ENCODE assay signal across 25 cellular contexts in the genomic region with DNA sequence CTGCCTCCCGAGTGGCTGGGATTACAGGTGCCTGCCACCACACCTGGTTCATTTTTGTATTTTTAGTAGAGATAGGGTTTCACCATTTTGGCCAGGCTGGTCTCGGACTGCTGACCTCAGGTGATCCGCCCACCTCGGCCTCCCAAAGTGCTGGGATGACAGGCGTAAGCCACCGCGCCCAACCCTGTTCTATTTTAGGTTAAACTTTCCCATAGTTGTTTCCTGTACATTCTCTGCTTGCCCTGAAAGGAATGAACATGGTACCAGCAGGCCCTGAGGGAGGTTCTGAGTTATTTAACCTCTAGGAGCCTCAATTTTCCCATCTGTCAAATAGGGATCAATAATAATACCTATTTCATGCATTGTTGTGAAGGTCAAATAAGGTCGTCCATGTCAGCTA.
"Had no signal": no experiment of that assay in that cellular context is flagged by ENCODE, and none has a peak within 500 bp of the region (broad histone marks: within the 10 kb centered on the region; RNA-seq: fewer than 3 reads in every experiment).

No MANE protein-coding gene starts in this region.

- ATAC-seq: stimulated activated effector memory CD8-positive, alpha-beta T cell treated with anti-CD3 and anti-CD28 coated beads, Interleukin-12 subunit alpha, Interleukin-12 subunit beta, amount 100 ng/mL, for 72 hours; stimulated activated memory B cell treated with anti-CD40 and anti-IgM and Interleukin-4, amounts not matched to agents 10 μg/mL and 1 μg/mL and 100 μg/mL, for 72 hours; stimulated activated naive B cell treated with anti-CD40 and anti-IgM and Interleukin-4, amounts not matched to agents 10 μg/mL and 1 μg/mL and 100 μg/mL, for 72 hours; stimulated activated naive CD8-positive, alpha-beta T cell treated with anti-CD3 and anti-CD28 coated beads, Interleukin-15, amount 100 ng/mL, for 72 hours; stimulated activated naive CD8-positive, alpha-beta T cell treated with anti-CD3 and anti-CD28 coated beads, Interleukin-15, Interleukin-2, amounts not matched to agents 100 U/mL and 50 U/mL, for 24 hours had no signal

- DNase-seq: stimulated activated CD4-positive, alpha-beta T cell treated with anti-CD3 and anti-CD28 coated beads, Interleukin-2, amount 100 ng/mL, for 24 hours; stimulated activated CD4-positive, alpha-beta T cell treated with anti-CD3 and anti-CD28 coated beads, Interleukin-2, amount 100 ng/mL, for 48 hours; stimulated activated CD4-positive, alpha-beta T cell treated with anti-CD3 and anti-CD28 coated beads, Interleukin-4, amount 100 ng/mL, for 1 hour; stimulated activated CD4-positive, alpha-beta T cell treated with anti-CD3 and anti-CD28 coated beads, Interleukin-4, amount 100 ng/mL, for 24 hours; stimulated activated CD4-positive, alpha-beta T cell treated with anti-CD3 and anti-CD28 coated beads, Interleukin-4, amount 100 ng/mL, for 4 hours; stimulated activated CD8-positive, alpha-beta memory T cell treated with anti-CD3 and anti-CD28 coated beads, Interleukin-4, amount 100 ng/mL, for 48 hours; stimulated activated naive B cell treated with anti-CD40 and anti-IgM and Interleukin-4, amounts not matched to agents 10 μg/mL and 1 μg/mL and 100 μg/mL, for 72 hours; stimulated activated naive CD4-positive, alpha-beta T cell; stimulated activated naive CD4-positive, alpha-beta T cell treated with Interleukin-2 at 50 U/mL for 16 hours; stimulated activated naive CD8-positive, alpha-beta T cell treated with anti-CD3 and anti-CD28 coated beads, Interleukin-15, amount 100 ng/mL, for 72 hours; stimulated activated naive CD8-positive, alpha-beta T cell treated with anti-CD3 and anti-CD28 coated beads, Interleukin-15, Interleukin-2, amounts not matched to agents 100 U/mL and 50 U/mL, for 24 hours; stomach; substantia nigra; testis; thyroid gland; tibial artery; transverse colon; upper lobe of left lung; uterus had no signal

- H3K27me3 ChIP-seq: testis, thyroid gland, tibial nerve, upper lobe of left lung, uterus, vagina had no signal

- H3K36me3 ChIP-seq: stomach, suprapubic skin, thoracic aorta, thyroid gland, tibial artery, tibial nerve, transverse colon, upper lobe of left lung, uterus, vagina had no signal

- H3K4me3 ChIP-seq: stomach, suprapubic skin, testis, thoracic aorta, thyroid gland, tibial artery, tibial nerve, transverse colon, upper lobe of left lung, uterus, vagina had no signal

- H3K4me1 ChIP-seq: testis, transverse colon, uterus, vagina had no signal

- H3K27ac ChIP-seq: stomach, suprapubic skin, testis, thoracic aorta, thyroid gland, tibial artery, tibial nerve, transverse colon, upper lobe of left lung, uterus, vagina had no signal

- H3K9me3 ChIP-seq: stomach, suprapubic skin, testis, thoracic aorta, thyroid gland, tibial artery, tibial nerve, transverse colon, upper lobe of left lung, uterus, vagina had no signal
